ENCODE assay signal across 8 cellular contexts in genomic region chr5:74638776-74639537, GRCh38. TPM values are rescaled to one million over a fixed set of nuclear protein-coding genes. Genes with fewer than 3 reads are reported as not detected.
DNase-seq lines count a peak whose midpoint lies in the region; ATAC-seq, FAIRE-seq and TF ChIP-seq lines count a peak whose summit lies in the region.

No MANE protein-coding gene starts in this region.

- peaks cover 58% of the 10 kb centered on the region for H4K20me1 ChIP-seq in smooth muscle cell (ENCODE audit: low read depth)

- H3K9me3 ChIP-seq in A549 = no peaks in the 10 kb centered on the region
- no peaks in the 10 kb centered on the region for H3K9me3 ChIP-seq in smooth muscle cell (replicated peaks; ENCODE audit: low read depth)

- TF ChIP-seq CTCF in A549 (IDR thresholded peaks at IDR 0.05) (no peak), foreskin keratinocyte (conservative IDR thresholded peaks at IDR 0.05) (no peak), smooth muscle cell (IDR thresholded peaks at IDR 0.05; ENCODE audit: borderline replicate concordance, insufficient read depth, poor library complexity, severe bottlenecking) (no peak)

- no peaks in the 10 kb centered on the region for H3K36me3 ChIP-seq in smooth muscle cell (ENCODE audit: low read depth)

- peaks cover 64% of the 10 kb centered on the region for H3K79me2 ChIP-seq in smooth muscle cell (ENCODE audit: low read depth)

- no peak for ATAC-seq in A549
- ATAC-seq in HG02938 (IDR thresholded peaks at IDR 0.05; ENCODE audit: unreplicated experiment) = peak; percentile 41
- no peak for ATAC-seq in foreskin keratinocyte
- ATAC-seq in HG03457 (IDR thresholded peaks at IDR 0.05; ENCODE audit: unreplicated experiment) = no peak

- no peak overlapping the region for H3K27ac Mint-ChIP-seq in T-helper 2 cell treated with Interferon-gamma antibody and Interleukin-4, amounts not matched to agents 5 μg/mL and 100 μg/mL, for 36 hours

- H3F3A ChIP-seq in smooth muscle cell (ENCODE audit: low read depth) = peaks cover 33% of the 10 kb centered on the region

- DNase-seq in A549 (ENCODE audit: low read depth in 1 of 2, low spot score in 1 of 2) (no peak), foreskin keratinocyte (peak in 1 of 2 donors; percentile 66), smooth muscle cell (lab: John Stamatoyannopoulos, UW; ENCODE audit: unreplicated experiment) (no peak), GDM1 (lab: John Stamatoyannopoulos, UW) (no peak)
- DNase-seq in T-helper 2 cell treated with Interferon-gamma antibody and Interleukin-4, amounts not matched to agents 5 μg/mL and 100 μg/mL, for 36 hours (ENCODE audit: low spot score) = no peak

- H3K27ac ChIP-seq in A549 (peak overlapping the region; percentile 92 to 94), foreskin keratinocyte (peak overlapping the region; percentile 67), smooth muscle cell (ENCODE audit: low read depth) (peak overlapping the region; percentile 94)

- peak overlapping the region; percentile 81 for H3K4me3 Mint-ChIP-seq in T-helper 2 cell treated with Interferon-gamma antibody and Interleukin-4, amounts not matched to agents 5 μg/mL and 100 μg/mL, for 36 hours

- no peak for TF ChIP-seq EP300 in A549 (IDR thresholded peaks at IDR 0.05)

- H3K27me3 Mint-ChIP-seq in T-helper 2 cell treated with Interferon-gamma antibody and Interleukin-4, amounts not matched to agents 5 μg/mL and 100 μg/mL, for 36 hours (ENCODE audit: low read depth) = peaks cover 67% of the 10 kb centered on the region

- peak overlapping the region; percentile 50 for H2AFZ ChIP-seq in smooth muscle cell (ENCODE audit: low read depth)

- TF ChIP-seq POLR2A in A549 (IDR thresholded peaks at IDR 0.05; ENCODE audit: low read length) = no peak
- TF ChIP-seq POLR2A in GM15510 (IDR thresholded peaks at IDR 0.05; ENCODE audit: borderline replicate concordance, extremely low read depth, insufficient read length) = peak; percentile 11

- FAIRE-seq in A549 (lab: Jason Lieb, UNC) = no peak

- H3K4me3 ChIP-seq in A549 (peak overlapping the region; percentile 90), smooth muscle cell (peak overlapping the region; percentile 72)

- POLR2A ChIA-PET in A549 (lab: Yijun Ruan, JAX) = interaction anchor here (1.1 to 2.7 kb wide), 3 partner anchors 8 to 96 kb away, joined by 4 to 47 read pairs (median 43); no protein-coding TSS in a partner anchor

- no peaks in the 10 kb centered on the region for H3K27me3 ChIP-seq in foreskin keratinocyte
- H3K27me3 ChIP-seq in smooth muscle cell (ENCODE audit: low read depth) = no peaks in the 10 kb centered on the region

- WGBS in A549 (ENCODE audit: missing lambda C conversion rate) = 19% methylated on average over 7 of the region's 7 CpGs
- WGBS in smooth muscle cell (ENCODE audit: low lambda C conversion rate) = 14% methylated on average over 7 of the region's 7 CpGs

- peak overlapping the region; percentile 76 for H3K9ac ChIP-seq in smooth muscle cell (ENCODE audit: low read depth)

- no peaks in the 10 kb centered on the region for H3K36me3 Mint-ChIP-seq in T-helper 2 cell treated with Interferon-gamma antibody and Interleukin-4, amounts not matched to agents 5 μg/mL and 100 μg/mL, for 36 hours (ENCODE audit: low read depth)

- peaks cover 48% of the 10 kb centered on the region for H3K4me1 ChIP-seq in A549
- peaks cover 31% of the 10 kb centered on the region for H3K4me1 ChIP-seq in foreskin keratinocyte
- H3K4me1 ChIP-seq in smooth muscle cell (ENCODE audit: low read depth) = peaks cover 49% of the 10 kb centered on the region

- CTCF ChIA-PET in A549 (lab: Yijun Ruan, JAX) = interaction anchor here (0.6 to 11.3 kb wide), 9 partner anchors 10 to 736 kb away, joined by 3 to 141 read pairs (median 5); no protein-coding TSS in a partner anchor

- no peak for TF ChIP-seq RAD21 in A549 (conservative IDR thresholded peaks at IDR 0.05 in 1 of 2, IDR thresholded peaks at IDR 0.05 in 1 of 2)

- H3K9me3 Mint-ChIP-seq in T-helper 2 cell treated with Interferon-gamma antibody and Interleukin-4, amounts not matched to agents 5 μg/mL and 100 μg/mL, for 36 hours = no peaks in the 10 kb centered on the region

- H3K4me2 ChIP-seq in A549 = peak overlapping the region; percentile 91
- H3K4me2 ChIP-seq in smooth muscle cell = peak overlapping the region; percentile 90

- H3K4me1 Mint-ChIP-seq in T-helper 2 cell treated with Interferon-gamma antibody and Interleukin-4, amounts not matched to agents 5 μg/mL and 100 μg/mL, for 36 hours (ENCODE audit: low read depth) = peaks cover 21% of the 10 kb centered on the region

TF ChIP-seq in A549, 52 proteins besides CTCF, POLR2A, EP300 and RAD21:
- TF ChIP-seq FOSL2 (IDR thresholded peaks at IDR 0.05) (no peak), FOSL2 (CRISPR knock-in tag; IDR thresholded peaks at IDR 0.05) (0 out of 2 replicates have a peak, but pooled peaks have one; percentile 13), ZSCAN20 (CRISPR knock-in tag; IDR thresholded peaks at IDR 0.05) (no peak)

RNA-seq across cellular contexts. Expression of gene ENC1, which starts 1.6 kb away (rescaled TPM):
- polyA plus RNA-seq in A549 (2011; rRNA removed) = 20.0 and 22.5 TPM in 2 replicates
- polyA plus RNA-seq in A549 (2012; cell fraction: cytosol; rRNA removed) = 12.5 and 19.7 TPM in 2 replicates
- 21.6 and 49.2 TPM in 2 replicates for polyA plus RNA-seq in A549 (2012; cell fraction: nucleus; rRNA removed)
- 17.0 to 21.3 TPM (median 20.4 TPM) in 3 replicates for polyA plus RNA-seq in A549 (2017; fragmentation: RNase III; extraction: RNeasy Plus Mini Kit Qiagen cat#74134 plus additional on column Dnase treatment)
- polyA minus RNA-seq in A549 (2011; rRNA and poly(A)+ RNA removed) = 37.4 and 38.2 TPM in 2 replicates
- total RNA-seq in foreskin keratinocyte = 46.5 and 52.3 TPM in 2 replicates
- polyA plus RNA-seq in foreskin keratinocyte = 14.5 and 15.5 TPM in 2 replicates
- 110 and 117 TPM in 2 replicates for total RNA-seq in smooth muscle cell
- polyA plus RNA-seq in smooth muscle cell = 17.4 and 73.4 TPM in 2 replicates

RNA-seq across cellular contexts. Expression of gene HEXB, which starts 46.1 kb away (rescaled TPM):
- polyA plus RNA-seq in A549 (2011; rRNA removed) (111 and 153 TPM in 2 replicates), A549 (2017; fragmentation: RNase III; extraction: RNeasy Plus Mini Kit Qiagen cat#74134 plus additional on column Dnase treatment) (75.4 to 83.5 TPM (median 79.2 TPM) in 3 replicates), foreskin keratinocyte (106 and 122 TPM in 2 replicates), smooth muscle cell (102 and 108 TPM in 2 replicates)
- 49.5 and 52.7 TPM in 2 replicates for polyA plus RNA-seq in A549 (2012; cell fraction: cytosol; rRNA removed)
- polyA plus RNA-seq in A549 (2012; cell fraction: nucleus; rRNA removed) = 52.0 and 74.1 TPM in 2 replicates
- polyA minus RNA-seq in A549 (2011; rRNA and poly(A)+ RNA removed) = 46.7 and 61.5 TPM in 2 replicates
- total RNA-seq in foreskin keratinocyte (111 and 129 TPM in 2 replicates), smooth muscle cell (109 and 111 TPM in 2 replicates)
